ENCODE assay signal across 2 cellular contexts in genomic region chr15:101179341-101180153, GRCh38.
TF ChIP-seq lines count a peak whose summit lies in the region.

No MANE protein-coding gene starts in this region.

TF ChIP-seq in H1, 55 proteins besides CTCF, POLR2A, EP300 and RAD21 (continued from another document):
- no peak for TF ChIP-seq ATF3 (IDR thresholded peaks at IDR 0.05; ENCODE audit: insufficient read depth, low read depth, low read length)
- TF ChIP-seq JUND (IDR thresholded peaks at IDR 0.05; ENCODE audit: low read length): no peak
- TF ChIP-seq CREB1 (IDR thresholded peaks at IDR 0.05): no peak
- TF ChIP-seq PHF8 (conservative IDR thresholded peaks at IDR 0.05; ENCODE audit: low read depth, low read length): no peak
- TF ChIP-seq RBBP5 (IDR thresholded peaks at IDR 0.05; ENCODE audit: borderline replicate concordance, low read depth, low read length): no peak
- no peak for TF ChIP-seq SRF (IDR thresholded peaks at IDR 0.05; ENCODE audit: low read depth, low read length)
- TF ChIP-seq TAF1 (IDR thresholded peaks at IDR 0.05; ENCODE audit: low read depth, low read length): no peak
- TF ChIP-seq BRCA1 (IDR thresholded peaks at IDR 0.05; ENCODE audit: low read depth, low read length): no peak
- no peak for TF ChIP-seq ATF2 (IDR thresholded peaks at IDR 0.05; ENCODE audit: low read length)
- no peak for TF ChIP-seq SP4 (IDR thresholded peaks at IDR 0.05; ENCODE audit: low read length)
- TF ChIP-seq ZNF274 (IDR thresholded peaks at IDR 0.05; ENCODE audit: borderline replicate concordance, extremely low read depth, low read length): no peak
- no peak for TF ChIP-seq USF2 (IDR thresholded peaks at IDR 0.05; ENCODE audit: low read length)
- TF ChIP-seq E2F6 (IDR thresholded peaks at IDR 0.05): no peak
- TF ChIP-seq HDAC2 (IDR thresholded peaks at IDR 0.05; ENCODE audit: borderline replicate concordance in 1 of 2, low read depth in 2 of 2, low read length in 2 of 2): no peak
- no peak for TF ChIP-seq SIRT6 (IDR thresholded peaks at IDR 0.05; ENCODE audit: low read length)
- TF ChIP-seq MAX (IDR thresholded peaks at IDR 0.05): no peak

TF ChIP-seq in HEK293T, 16 proteins besides CTCF, POLR2A, EP300 and RAD21 (continued from another document):
- no peak for TF ChIP-seq PKNOX1 (IDR thresholded peaks at IDR 0.05)
- no peak for TF ChIP-seq SUZ12 (IDR thresholded peaks at IDR 0.05)
- no peak for TF ChIP-seq CTBP1 (IDR thresholded peaks at IDR 0.05; ENCODE audit: borderline replicate concordance)
- no peak for TF ChIP-seq L3MBTL2 (conservative IDR thresholded peaks at IDR 0.05)
- no peak for TF ChIP-seq LEF1 (IDR thresholded peaks at IDR 0.05; ENCODE audit: borderline replicate concordance)
- TF ChIP-seq ARNT (IDR thresholded peaks at IDR 0.05): no peak
- TF ChIP-seq BHLHE40 (IDR thresholded peaks at IDR 0.05; ENCODE audit: borderline replicate concordance): no peak
- TF ChIP-seq SP1 (IDR thresholded peaks at IDR 0.05): no peak
